ENCODE assay signal across 12 cellular contexts in the genomic region with DNA sequence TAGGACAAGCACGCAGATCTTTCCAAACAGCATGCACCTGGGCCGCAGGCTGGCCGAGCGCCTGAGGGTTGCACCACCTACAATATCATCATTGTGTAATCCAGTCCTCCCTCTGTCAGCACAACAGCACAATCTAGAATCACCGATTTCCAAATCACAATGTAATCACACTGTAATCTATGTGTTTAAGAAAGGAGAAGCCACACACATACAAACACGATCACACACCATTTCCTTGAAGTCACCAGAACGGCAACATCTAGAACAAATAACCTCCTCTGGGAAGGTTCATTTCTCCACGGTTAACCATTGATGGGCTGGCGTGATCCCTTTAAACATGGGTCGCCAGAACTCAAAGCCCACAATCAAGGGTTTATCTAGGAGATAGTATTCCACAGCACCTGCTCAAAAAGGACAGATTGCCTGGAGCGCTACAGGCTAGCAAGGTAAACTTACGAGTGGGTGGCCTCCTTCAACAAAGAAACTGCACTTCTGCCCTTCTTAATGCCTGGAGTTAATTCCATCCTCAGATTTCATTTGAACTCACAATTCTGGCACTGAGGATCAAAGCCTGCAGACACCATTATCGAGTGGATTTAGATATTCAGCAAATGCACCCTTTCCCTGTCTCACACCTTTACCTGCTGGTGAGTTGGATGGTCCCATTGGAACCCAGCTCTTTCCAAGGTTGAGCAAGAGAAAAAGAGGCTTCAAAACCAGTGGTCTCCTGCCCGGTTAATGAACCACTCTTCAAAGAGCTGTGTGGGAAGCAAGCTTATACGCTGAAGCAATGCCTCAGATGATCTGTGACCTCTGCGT.
"Had no signal": no experiment of that assay in that cellular context is flagged by ENCODE, and none has a peak within 500 bp of the region (broad histone marks: within the 10 kb centered on the region; RNA-seq: fewer than 3 reads in every experiment).

No MANE protein-coding gene starts in this region.

- H3K27me3 ChIP-seq: foreskin keratinocyte had no signal

- H3K36me3 Mint-ChIP-seq: activated naive CD4-positive, alpha-beta T cell treated with anti-CD3 and anti-CD28 coated beads, Interleukin-2, amount 50 U/mL, for 72 hours; brain had no signal

- H3K9me3 ChIP-seq: left ventricle myocardium inferior, thoracic aorta had no signal

- DNase-seq: activated effector memory CD4-positive, alpha-beta T cell treated with anti-CD3 and anti-CD28 coated beads, Interleukin-2, amount 50 U/mL, for 16 hours; activated T-cell treated with anti-CD3 and anti-CD28 coated beads, Interleukin-2, amount 50 U/mL, for 24 hours; amygdala; foreskin keratinocyte; left ventricle myocardium inferior; stimulated activated CD4-positive, alpha-beta T cell treated with anti-CD3 and anti-CD28 coated beads, Interleukin-4, amount 100 ng/mL, for 4 hours; stimulated activated naive CD8-positive, alpha-beta T cell treated with anti-CD3 and anti-CD28 coated beads, Interleukin-15, amount 100 ng/mL, for 72 hours had no signal

- H3K36me3 ChIP-seq: left ventricle myocardium inferior, thoracic aorta had no signal

- H3K27ac ChIP-seq: foreskin keratinocyte, left ventricle myocardium inferior, parathyroid adenoma, thoracic aorta had no signal

- ATAC-seq: activated naive CD4-positive, alpha-beta T cell treated with anti-CD3 and anti-CD28 coated beads, Interleukin-2, amount 50 U/mL, for 72 hours; foreskin keratinocyte; stimulated activated naive CD8-positive, alpha-beta T cell treated with anti-CD3 and anti-CD28 coated beads, Interleukin-15, amount 100 ng/mL, for 72 hours had no signal

- H3K4me1 ChIP-seq: foreskin keratinocyte, left ventricle myocardium inferior, parathyroid adenoma had no signal

- H3K4me3 ChIP-seq: left ventricle myocardium inferior, thoracic aorta had no signal

- H3K4me1 Mint-ChIP-seq: stimulated activated naive CD8-positive, alpha-beta T cell treated with anti-CD3 and anti-CD28 coated beads, Interleukin-15, amount 100 ng/mL, for 72 hours had no signal

- H3K9me3 Mint-ChIP-seq: activated naive CD4-positive, alpha-beta T cell treated with anti-CD3 and anti-CD28 coated beads, Interleukin-2, amount 50 U/mL, for 72 hours; activated T-cell treated with anti-CD3 and anti-CD28 coated beads, Interleukin-2, amount 50 U/mL, for 24 hours; brain; stimulated activated naive CD8-positive, alpha-beta T cell treated with anti-CD3 and anti-CD28 coated beads, Interleukin-15, amount 100 ng/mL, for 72 hours; T-helper 1 cell treated with Interleukin-12 subunit alpha and Interleukin-12 subunit beta and Interleukin-4 antibody, amounts not matched to agents 30 μg/mL and 1 μg/mL, for 36 hours had no signal

- H3K9ac ChIP-seq: parathyroid adenoma had no signal

- H3K27ac Mint-ChIP-seq: activated naive CD4-positive, alpha-beta T cell treated with anti-CD3 and anti-CD28 coated beads, Interleukin-2, amount 50 U/mL, for 72 hours; activated T-cell treated with anti-CD3 and anti-CD28 coated beads, Interleukin-2, amount 50 U/mL, for 24 hours; brain; stimulated activated naive CD8-positive, alpha-beta T cell treated with anti-CD3 and anti-CD28 coated beads, Interleukin-15, amount 100 ng/mL, for 72 hours; T-helper 1 cell treated with Interleukin-12 subunit alpha and Interleukin-12 subunit beta and Interleukin-4 antibody, amounts not matched to agents 30 μg/mL and 1 μg/mL, for 36 hours had no signal

- H3K4me3 Mint-ChIP-seq: activated T-cell treated with anti-CD3 and anti-CD28 coated beads, Interleukin-2, amount 50 U/mL, for 24 hours; brain; stimulated activated naive CD8-positive, alpha-beta T cell treated with anti-CD3 and anti-CD28 coated beads, Interleukin-15, amount 100 ng/mL, for 72 hours; T-helper 1 cell treated with Interleukin-12 subunit alpha and Interleukin-12 subunit beta and Interleukin-4 antibody, amounts not matched to agents 30 μg/mL and 1 μg/mL, for 36 hours had no signal
